Comparison of ENCODE assay signal across 9 cellular contexts in genomic region chr20:50335105-50335504, GRCh38.
DNase-seq lines count a peak whose midpoint lies in the region; ATAC-seq, FAIRE-seq and TF ChIP-seq lines count a peak whose summit lies in the region.
"Had no signal": no experiment of that assay in that cellular context is flagged by ENCODE, and none has a peak within 500 bp of the region (broad histone marks: within the 10 kb centered on the region; RNA-seq: fewer than 3 reads in every experiment).

No MANE protein-coding gene starts in this region.

- H3K14ac ChIP-seq in IMR-90 (replicated peaks; ENCODE audit: low read depth, low read length), result peak overlapping the region; percentile 70; the same call in 1 of the 2 replicates

- no peaks in the 10 kb centered on the region for H3K9me2 ChIP-seq in PC-9 (ENCODE audit: insufficient read depth)

- no peaks in the 10 kb centered on the region for H3K36me3 ChIP-seq in IMR-90 (ENCODE audit: control insufficient read depth, insufficient read depth, low read length)
- no peaks in the 10 kb centered on the region for H3K36me3 ChIP-seq in PC-9 (ENCODE audit: low read depth)
- H3K36me3 ChIP-seq: neutrophil had no signal

- no peak for TF ChIP-seq POLR2A in IMR-90 (IDR thresholded peaks at IDR 0.05; ENCODE audit: low read depth, low read length)

- TF ChIP-seq RAD21 in IMR-90 (IDR thresholded peaks at IDR 0.05; ENCODE audit: low read length), result no peak

- peaks cover 0 to 3% of the 10 kb centered on the region in 2 experiments; a peak in 1 of 4 replicates for H3K79me1 ChIP-seq in IMR-90 (ENCODE audit: low read depth in 1 of 2, low read length in 2 of 2)

- no peak overlapping the region for H2BK5ac ChIP-seq in IMR-90 (ENCODE audit: low read depth, low read length, poor library complexity, severe bottlenecking)

- H2BK120ac ChIP-seq in IMR-90 (ENCODE audit: low read depth, low read length), result peak overlapping the region; percentile 47; the same call in 1 of the 2 replicates

- dilution Hi-C loops in IMR-90 (cut with HindIII; ENCODE audit: low sequenced_read_pairs, unreplicated experiment), result no loop called here

- intact Hi-C loops in IMR-90 (cut with micrococcal nuclease) (no loop called here), PC-9 (cut with micrococcal nuclease; ENCODE audit: unreplicated experiment) (no loop called here)

- H3K9me3 Mint-ChIP-seq in stimulated activated naive CD8-positive, alpha-beta T cell treated with anti-CD3 and anti-CD28 coated beads, Interleukin-15, amount 100 ng/mL, for 72 hours, result peaks cover 0 to 1% of the 10 kb centered on the region in 2 donors

- peaks cover 56% of the 10 kb centered on the region for H3F3A ChIP-seq in PC-9 (ENCODE audit: insufficient read depth, low read depth)

- H3K27me3 Mint-ChIP-seq in stimulated activated naive CD8-positive, alpha-beta T cell treated with anti-CD3 and anti-CD28 coated beads, Interleukin-15, amount 100 ng/mL, for 72 hours, result peaks cover 48% of the 10 kb centered on the region

- H4K91ac ChIP-seq in IMR-90 (ENCODE audit: insufficient read depth, low read depth, low read length), result no peak overlapping the region

- no peak overlapping the region for H3K4me3 Mint-ChIP-seq in stimulated activated naive CD8-positive, alpha-beta T cell treated with anti-CD3 and anti-CD28 coated beads, Interleukin-15, amount 100 ng/mL, for 72 hours

- H3K27ac ChIP-seq in IMR-90 (ENCODE audit: insufficient read depth, low read length), result no peak overlapping the region
- peak overlapping the region; percentile 92 for H3K27ac ChIP-seq in PC-9
- H3K27ac ChIP-seq: neutrophil had no signal

- no peak overlapping the region for H2AFZ ChIP-seq in IMR-90 (replicated peaks; ENCODE audit: low read length, poor library complexity)
- H2AFZ ChIP-seq in PC-9, result no peak overlapping the region

- FAIRE-seq in D721Med (lab: Jason Lieb, UNC), result no peak

- H3K4ac ChIP-seq in IMR-90 (ENCODE audit: low read depth, low read length), result peak overlapping the region; percentile 77

- DNase-seq in D721Med (ENCODE audit: insufficient read length, low spot score) (peak; percentile 32), IMR-90 (peak; percentile 31), PC-9 (peak; percentile 54 to 87), fibroblast of gingiva (ENCODE audit: low read depth) (peak; percentile 36), GM19238 (ENCODE audit: insufficient read length, low spot score) (no peak)
- peak; percentile 15 to 39 for DNase-seq in stimulated activated naive CD8-positive, alpha-beta T cell treated with anti-CD3 and anti-CD28 coated beads, Interleukin-15, amount 100 ng/mL, for 72 hours

- no peak overlapping the region for H3K9ac ChIP-seq in IMR-90 (ENCODE audit: low read depth, low read length)

- no peak overlapping the region for H2AK9ac ChIP-seq in IMR-90 (replicated peaks; ENCODE audit: low read depth, low read length, poor library complexity)

- in situ Hi-C loops in IMR-90 (cut with MboI; ENCODE audit: low sequenced_read_pairs), result no loop called here

- ATAC-seq in IMR-90 (ENCODE audit: low read depth) (no peak), GM21723 (IDR thresholded peaks at IDR 0.05; ENCODE audit: unreplicated experiment) (no peak), GM21515 (IDR thresholded peaks at IDR 0.05; ENCODE audit: unreplicated experiment) (no peak)
- ATAC-seq in stimulated activated naive CD8-positive, alpha-beta T cell treated with anti-CD3 and anti-CD28 coated beads, Interleukin-15, amount 100 ng/mL, for 72 hours, result peak; percentile 21

- POLR2A ChIA-PET in IMR-90 (lab: Charles Lee; ENCODE audit: unreplicated experiment), result no interaction called here
- POLR2A ChIA-PET in PC-9 (lab: Charles Lee; ENCODE audit: unreplicated experiment), result interaction anchor here (0.8 to 1.1 kb wide), 2 partner anchors 13 to 127 kb away, joined by 10 to 13 read pairs; no protein-coding TSS in a partner anchor

- H3K4me1 ChIP-seq in IMR-90 (ENCODE audit: control insufficient read depth, insufficient read depth, low read length) (peaks cover 24% of the 10 kb centered on the region), PC-9 (replicated peaks; ENCODE audit: insufficient read depth) (peaks cover 73% of the 10 kb centered on the region)

- BruUV-seq in IMR-90 (replicated peaks; lab: Mats Ljungman, UMichigan) (no TSS peak), PC-9 (replicated peaks; lab: Mats Ljungman, UMichigan) (no TSS peak)

- H3K56ac ChIP-seq in IMR-90 (ENCODE audit: extremely low read depth, insufficient read depth, low read length), result no peak overlapping the region

- H3K9me3 ChIP-seq in IMR-90 (ENCODE audit: control insufficient read depth, insufficient read depth, low read length) (no peaks in the 10 kb centered on the region), PC-9 (ENCODE audit: insufficient read depth, low read depth) (no peaks in the 10 kb centered on the region)
- H3K9me3 ChIP-seq: neutrophil had no signal

- CTCF ChIA-PET in IMR-90 (lab: Yijun Ruan, JAX) (no interaction called here), PC-9 (lab: Charles Lee) (no interaction called here)

- no peaks in the 10 kb centered on the region for H3K27me3 ChIP-seq in IMR-90 (ENCODE audit: control insufficient read depth, insufficient read depth, low read length)
- no peaks in the 10 kb centered on the region for H3K27me3 ChIP-seq in PC-9 (ENCODE audit: insufficient read depth, low read depth)
- H3K27me3 ChIP-seq: neutrophil had no signal

- WGBS in IMR-90 (ENCODE audit: extremely low coverage in 2 of 2, insufficient read length in 1 of 2), 2 experiments, result no CpG with 5 or more reads among the region's 2 CpGs

- H4K20me1 ChIP-seq in IMR-90 (ENCODE audit: insufficient read depth, low read length), result no peaks in the 10 kb centered on the region
- no peaks in the 10 kb centered on the region for H4K20me1 ChIP-seq in PC-9 (ENCODE audit: insufficient read depth)

- H3K4me3 ChIP-seq in IMR-90 (ENCODE audit: insufficient read depth, low read depth, low read length) (no peak overlapping the region), PC-9 (no peak overlapping the region)

- H3K18ac ChIP-seq in IMR-90 (ENCODE audit: low read depth, low read length), result no peak overlapping the region

- H3K4me2 ChIP-seq in IMR-90 (ENCODE audit: low read depth, low read length) (no peak overlapping the region), PC-9 (peak overlapping the region; percentile 72)

- H3K23ac ChIP-seq in IMR-90 (ENCODE audit: low read depth, low read length), result no peak overlapping the region

- H3K27ac Mint-ChIP-seq in stimulated activated naive CD8-positive, alpha-beta T cell treated with anti-CD3 and anti-CD28 coated beads, Interleukin-15, amount 100 ng/mL, for 72 hours, result peak overlapping the region in 1 of 2 donors; percentile 72

- no peaks in the 10 kb centered on the region for H3K79me2 ChIP-seq in PC-9 (ENCODE audit: low read depth)

- peak overlapping the region; percentile 83; the same call in 1 of the 2 replicates for H2BK20ac ChIP-seq in IMR-90 (ENCODE audit: low read depth, low read length)

- H3K9me1 ChIP-seq in IMR-90 (ENCODE audit: insufficient read depth, low read length), result peaks cover 10% of the 10 kb centered on the region

- H2BK15ac ChIP-seq in IMR-90 (ENCODE audit: low read depth, low read length), result peak overlapping the region; percentile 11; the same call in 2 of the 3 replicates

- H2AK5ac ChIP-seq in IMR-90 (ENCODE audit: low read depth, low read length), result peak overlapping the region; percentile 47

- H4K5ac ChIP-seq in IMR-90 (ENCODE audit: low read depth, low read length), result 0 out of 2 replicates have a peak overlapping the region, but pooled peaks have one; percentile 1

- TF ChIP-seq CTCF in D721Med (IDR thresholded peaks at IDR 0.05; ENCODE audit: insufficient read depth, missing control alignments), result no peak
- no peak for TF ChIP-seq CTCF in IMR-90 (conservative IDR thresholded peaks at IDR 0.05; ENCODE audit: low read depth, low read length)
- TF ChIP-seq CTCF in PC-9 (conservative IDR thresholded peaks at IDR 0.05), result no peak

- peak overlapping the region in 1 of 2 experiments; percentile 77; a peak in 1 of 4 replicates for H4K8ac ChIP-seq in IMR-90 (ENCODE audit: low read depth in 2 of 2, low read length in 2 of 2)

- peaks cover 39% of the 10 kb centered on the region for H3K4me1 Mint-ChIP-seq in stimulated activated naive CD8-positive, alpha-beta T cell treated with anti-CD3 and anti-CD28 coated beads, Interleukin-15, amount 100 ng/mL, for 72 hours

TF ChIP-seq in IMR-90, 13 proteins besides CTCF, POLR2A, EP300 and RAD21:
- TF ChIP-seq NFE2L2 (IDR thresholded peaks at IDR 0.05; ENCODE audit: low read depth, low read length) (no peak), ELK1 (IDR thresholded peaks at IDR 0.05; ENCODE audit: borderline replicate concordance, low read depth, low read length) (no peak), RCOR1 (IDR thresholded peaks at IDR 0.05; ENCODE audit: insufficient replicate concordance, low read length) (no peak), MAZ (IDR thresholded peaks at IDR 0.05; ENCODE audit: borderline replicate concordance, low read depth, low read length) (no peak), MXI1 (IDR thresholded peaks at IDR 0.05; ENCODE audit: borderline replicate concordance, low read depth, low read length) (no peak), MAFK (IDR thresholded peaks at IDR 0.05; ENCODE audit: low read depth, low read length) (no peak), USF2 (IDR thresholded peaks at IDR 0.05; ENCODE audit: low read depth, low read length) (peak; percentile 54; the same call in 1 of the 2 replicates)
